In genomic region chr6:106163966-106164877, GRCh38 we compare ENCODE assay signal across 8 cellular contexts.
A peak's percentile ranks its signal among the peaks of the same experiment; 100 is the strongest.
DNase-seq lines count a peak whose midpoint lies in the region; ATAC-seq and TF ChIP-seq lines count a peak whose summit lies in the region.

No MANE protein-coding gene starts in this region.

- no peak overlapping the region for H3K4me3 Mint-ChIP-seq in Caco-2 (ENCODE audit: unreplicated experiment)

- H3K27me3 ChIP-seq in Caco-2 (replicated peaks; ENCODE audit: control insufficient read depth, insufficient read depth, low read length) = no peaks in the 10 kb centered on the region

- no peaks in the 10 kb centered on the region for H3K4me1 Mint-ChIP-seq in Caco-2 (ENCODE audit: low read depth, unreplicated experiment)

- H3K4me3 ChIP-seq in Caco-2 (ENCODE audit: low read depth, low read length) = no peak overlapping the region

- H3K27me3 Mint-ChIP-seq in Caco-2 (ENCODE audit: insufficient read depth, unreplicated experiment) = no peaks in the 10 kb centered on the region

- H3K9me3 Mint-ChIP-seq in Caco-2 (ENCODE audit: unreplicated experiment) = no peaks in the 10 kb centered on the region

- intact Hi-C loops in left cardiac atrium (cut with DNase I) = no loop called here
- intact Hi-C loops in Caco-2 (cut with micrococcal nuclease; ENCODE audit: unreplicated experiment) = no loop called here

- no TSS peak for BruUV-seq in Caco-2 (replicated peaks; lab: Mats Ljungman, UMichigan)

- no peaks in the 10 kb centered on the region for H3K9me3 ChIP-seq in Caco-2

- POLR2A ChIA-PET in Caco-2 (lab: Charles Lee) = no interaction called here

- no peak overlapping the region for H3K27ac Mint-ChIP-seq in Caco-2 (ENCODE audit: unreplicated experiment)

- no peaks in the 10 kb centered on the region for H3K4me1 ChIP-seq in Caco-2

- H3K36me3 Mint-ChIP-seq in Caco-2 (ENCODE audit: insufficient read depth, unreplicated experiment) = no peaks in the 10 kb centered on the region

- CTCF ChIA-PET in Caco-2 (lab: Charles Lee) = no interaction called here

- no peaks in the 10 kb centered on the region for H3K36me3 ChIP-seq in Caco-2 (ENCODE audit: control insufficient read depth, insufficient read depth, low read length)

- no peak for TF ChIP-seq CTCF in Caco-2 (IDR thresholded peaks at IDR 0.05; ENCODE audit: insufficient read depth in 1 of 2, low read depth in 1 of 2, low read length in 1 of 2, severe bottlenecking in 1 of 2, unreplicated experiment in 1 of 2)

- DNase-seq in CD1c-positive myeloid dendritic cell (ENCODE audit: extremely low spot score) (peak; percentile 96), left cardiac atrium (peak; percentile 36), NCI-H748 treated with DMSO at 0.1 percent for 48 hours (lab: John Stamatoyannopoulos, UW) (no peak), Caco-2 (no peak)
- peak; percentile 33 for DNase-seq in activated T-cell treated with anti-CD3 and anti-CD28 coated beads, Interleukin-2, amount 50 U/mL, for 1 hour
- peak; percentile 48 for DNase-seq in stimulated activated CD4-positive, alpha-beta T cell treated with anti-CD3 and anti-CD28 coated beads, Interleukin-2, amount 100 ng/mL, for 4 hours (ENCODE audit: low read depth)

- ATAC-seq in GM19467 (IDR thresholded peaks at IDR 0.05; ENCODE audit: unreplicated experiment) (peak; percentile 39), HG03575 (IDR thresholded peaks at IDR 0.05; ENCODE audit: extremely low read depth, insufficient number of reproducible peaks, low FRiP score, unreplicated experiment) (peak; percentile 23), left cardiac atrium (peak; percentile 81 to 83)

Comparison
In these comparisons a context has a peak if more than half of its experiments do, and no peak if none do; other contexts are left out.
1. DNase-seq: peak in CD1c-positive myeloid dendritic cell (single experiment), activated T-cell treated with anti-CD3 and anti-CD28 coated beads, Interleukin-2, amount 50 U/mL, for 1 hour (single experiment), left cardiac atrium (single experiment) and stimulated activated CD4-positive, alpha-beta T cell treated with anti-CD3 and anti-CD28 coated beads, Interleukin-2, amount 100 ng/mL, for 4 hours (single experiment); none in NCI-H748 treated with DMSO at 0.1 percent for 48 hours (single experiment) and Caco-2 (0 of 2).
2. ATAC-seq: peak in every context shown above with its lines; median percentile 82 in left cardiac atrium; 39 in GM19467; 23 in HG03575.